8 cellular contexts compared by ENCODE assay signal in genomic region chr4:102091656-102092055, GRCh38.
"Had no signal": no experiment of that assay in that cellular context is flagged by ENCODE, and none has a peak within 500 bp of the region (broad histone marks: within the 10 kb centered on the region; RNA-seq: fewer than 3 reads in every experiment).

No MANE protein-coding gene starts in this region.

- ATAC-seq: GM23338, HCT116 had no signal

- DNase-seq: GM23248, GOT3, H7, H9, HCEC 1CT, HFFc6 had no signal
